ENCODE assay signal across 8 cellular contexts in genomic region chr16:89827383-89828198, GRCh38. TPM values are rescaled to one million over a fixed set of nuclear protein-coding genes. Genes with fewer than 3 reads are reported as not detected.
DNase-seq lines count a peak whose midpoint lies in the region; ATAC-seq, FAIRE-seq and TF ChIP-seq lines count a peak whose summit lies in the region.

No MANE protein-coding gene starts in this region.

- H3K36me3 ChIP-seq in Karpas-422 (ENCODE audit: insufficient read depth, low read length), result no peaks in the 10 kb centered on the region
- H3K36me3 ChIP-seq in K562 (ENCODE audit: control insufficient read depth, insufficient read depth, low read length), result no peaks in the 10 kb centered on the region
- no peaks in the 10 kb centered on the region for H3K36me3 ChIP-seq in skeletal muscle tissue (ENCODE audit: control insufficient read depth in 3 of 3, insufficient read depth in 3 of 3, low read length in 3 of 3)

- H3K9me3 ChIP-seq in Karpas-422 (ENCODE audit: low read length), result no peaks in the 10 kb centered on the region
- no peaks in the 10 kb centered on the region for H3K9me3 ChIP-seq in K562 (replicated peaks; ENCODE audit: control insufficient read depth, insufficient read depth, low read depth, low read length)
- H3K9me3 ChIP-seq in iPS-18c (ENCODE audit: control insufficient read depth, insufficient read depth, low read length), result no peaks in the 10 kb centered on the region
- H3K9me3 ChIP-seq in skeletal muscle tissue (ENCODE audit: control insufficient read depth in 3 of 3, low read length in 3 of 3), result no peaks in the 10 kb centered on the region

- H3K4me3 ChIP-seq in Karpas-422 (ENCODE audit: low read length), result peak overlapping the region; percentile 62; the same call in 1 of the 2 replicates
- H3K4me3 ChIP-seq in K562, result peak overlapping the region; percentile 53
- H3K4me3 ChIP-seq in iPS-18c (ENCODE audit: insufficient read depth, low read depth, low read length), result peak overlapping the region; percentile 77
- H3K4me3 ChIP-seq in skeletal muscle tissue (ENCODE audit: low read length in 3 of 3), result peak overlapping the region; percentile 13 to 43 (median 29)

- H3K9ac ChIP-seq in Karpas-422 (ENCODE audit: low read length) (peak overlapping the region; percentile 62), K562 (ENCODE audit: insufficient read depth in 1 of 2, low read depth in 2 of 2, low read length in 2 of 2) (peak overlapping the region; percentile 48 to 94), skeletal muscle tissue (ENCODE audit: low read depth in 1 of 3, low read length in 3 of 3) (peak overlapping the region in 1 of 3 donors; percentile 25)

- H3K4me1 ChIP-seq in Karpas-422 (ENCODE audit: low read length) (peaks cover 21% of the 10 kb centered on the region), K562 (replicated peaks in 1 of 2; ENCODE audit: control insufficient read depth in 2 of 2, insufficient read depth in 2 of 2, low read length in 2 of 2) (peaks cover 9 to 43% of the 10 kb centered on the region in 2 experiments), skeletal muscle tissue (ENCODE audit: control insufficient read depth in 3 of 3, insufficient read depth in 3 of 3, low read length in 3 of 3) (peaks cover 0 to 5% (median 2%) of the 10 kb centered on the region in 3 donors)

- POLR2A ChIA-PET in K562 (lab: Yijun Ruan, JAX), result interaction anchor here (0.5 to 1.6 kb wide), 5 partner anchors 9 to 46 kb away, joined by 3 to 5 read pairs (median 3); partner anchors contain the start of gene TCF25

- CTCF ChIA-PET in K562 (lab: Yijun Ruan, JAX; ENCODE audit: low intra/inter-chr PET ratio), result no interaction called here

- H4K20me1 ChIP-seq in Karpas-422 (ENCODE audit: insufficient read depth, low read depth, low read length) (0 out of 2 replicates have a peak, but pooled peaks cover 9% of the 10 kb centered on the region), K562 (replicated peaks; ENCODE audit: control insufficient read depth, insufficient read depth, low read length) (0 out of 2 replicates have a peak, but pooled peaks cover 6% of the 10 kb centered on the region)

- in situ Hi-C loops in K562 (cut with MboI), result no loop called here

- BruUV-seq in K562 (replicated peaks; lab: Mats Ljungman, UMichigan), result no TSS peak

- no peaks in the 10 kb centered on the region for H3K9me1 ChIP-seq in K562 (ENCODE audit: control insufficient read depth, insufficient read depth, low read length)

- H3K79me2 ChIP-seq in Karpas-422 (ENCODE audit: low read length), result no peaks in the 10 kb centered on the region
- no peaks in the 10 kb centered on the region for H3K79me2 ChIP-seq in K562 (ENCODE audit: control insufficient read depth, insufficient read depth, low read length)

- TF ChIP-seq POLR2A in K562 (conservative IDR thresholded peaks at IDR 0.05), result no peak

- ATAC-seq in K562, result peak; percentile 70

- H2AFZ ChIP-seq in Karpas-422 (ENCODE audit: low read length) (no peak overlapping the region), K562 (ENCODE audit: low read depth, low read length) (peak overlapping the region; percentile 65)

- DNase-seq in DMS153 treated with DMSO at 0.1 percent for 48 hours (lab: John Stamatoyannopoulos, UW; ENCODE audit: unreplicated experiment), result peak; percentile 23
- DNase-seq in Karpas-422, result no peak
- DNase-seq in K562 (ENCODE audit: extremely low read depth in 1 of 4, low spot score in 3 of 4), result peak in 2 of 4 experiments; percentile 42 to 55
- no peak for DNase-seq in GDM1 (lab: John Stamatoyannopoulos, UW)
- no peak for DNase-seq in NK-92 treated with Interleukin-12 subunit alpha and Interleukin-12 subunit beta, amount 100 ng/mL, for 24 hours (lab: John Stamatoyannopoulos, UW)
- DNase-seq in MV-4-11 (lab: John Stamatoyannopoulos, UW), result no peak

- no peaks in the 10 kb centered on the region for H3K9me2 ChIP-seq in Karpas-422 (replicated peaks; ENCODE audit: insufficient read depth, low read length)

- no peak for TF ChIP-seq EP300 in K562 (IDR thresholded peaks at IDR 0.05; ENCODE audit: low read length)

- WGBS in K562 (ENCODE audit: insufficient coverage, low coverage, missing lambda C conversion rate), result 9% methylated on average over 26 of the region's 43 CpGs

- peak overlapping the region; percentile 69 for H3K4me2 ChIP-seq in Karpas-422 (ENCODE audit: low read depth, low read length, poor library complexity, severe bottlenecking)
- peak overlapping the region; percentile 71 for H3K4me2 ChIP-seq in K562 (ENCODE audit: insufficient read depth, low read length)

- TF ChIP-seq CTCF in K562 (IDR thresholded peaks at IDR 0.05 in 2 of 3, conservative IDR thresholded peaks at IDR 0.05 in 1 of 3; ENCODE audit: insufficient read depth in 2 of 3, low read depth in 1 of 3, low read length in 3 of 3), result no peak

- FAIRE-seq in K562 (lab: Jason Lieb, UNC), result peak; percentile 78

- no peaks in the 10 kb centered on the region for H3K27me3 ChIP-seq in Karpas-422 (ENCODE audit: low read length)
- H3K27me3 ChIP-seq in K562 (ENCODE audit: control insufficient read depth in 2 of 2, insufficient read depth in 2 of 2, low read length in 2 of 2), result no peaks in the 10 kb centered on the region
- H3K27me3 ChIP-seq in skeletal muscle tissue (ENCODE audit: control insufficient read depth in 3 of 3, insufficient read depth in 3 of 3, low read length in 3 of 3), result peaks cover 4 to 39% (median 17%) of the 10 kb centered on the region in 3 donors

- intact Hi-C loops in K562 (cut with micrococcal nuclease), result loop anchor here (1.0 kb wide), 1 partner anchor 9 kb away; no protein-coding TSS in a partner anchor

- no peak for TF ChIP-seq RAD21 in K562 (CRISPR knock-in tag; conservative IDR thresholded peaks at IDR 0.05 in 1 of 2, IDR thresholded peaks at IDR 0.05 in 1 of 2)

- H3K27ac ChIP-seq in Karpas-422 (ENCODE audit: low read length) (no peak overlapping the region), K562 (ENCODE audit: extremely low read depth, low read depth, low read length) (peak overlapping the region; percentile 78), skeletal muscle tissue (ENCODE audit: low read depth, low read length) (no peak overlapping the region)

RNA-seq across cellular contexts. Expression of gene SPIRE2, which starts 0.7 kb away (rescaled TPM):
- total RNA-seq in Karpas-422 (2014; rRNA removed; shearing (Covaris generic); ENCODE audit: low replicate concordance), result 1.0 TPM in 2 replicates
- total RNA-seq in K562 (2011; cell fraction: chromatin; rRNA removed; ENCODE audit: low replicate concordance), result 16.2 and 31.3 TPM in 2 replicates
- 15.7 and 25.0 TPM in 2 replicates for total RNA-seq in K562 (2011; cell fraction: nucleolus; rRNA removed)
- total RNA-seq in K562 (2011; cell fraction: nucleoplasm; rRNA removed), result 13.4 and 13.9 TPM in 2 replicates
- 6.5 and 6.9 TPM in 2 replicates for total RNA-seq in K562 (2014; rRNA removed)
- total RNA-seq in K562 (2014; rRNA removed; fragmentation: Illumina TruSeq; extraction: Trizol), result 2.9 TPM in 2 replicates
- 4.1 and 4.6 TPM in 2 replicates for total RNA-seq in K562 (2015; rRNA removed; fragmentation: Illumina TruSeq; extraction: Trizol)
- 6.9 and 8.9 TPM in 2 replicates for total RNA-seq in K562 (2021)
- 4.7 and 6.0 TPM in 2 replicates for polyA plus RNA-seq in K562 (2011; rRNA removed)
- 4.6 and 8.1 TPM in 2 replicates for polyA plus RNA-seq in K562 (2011; cell fraction: cytosol; rRNA removed)
- polyA plus RNA-seq in K562 (2011; cell fraction: nucleus; rRNA removed), result 19.7 and 32.5 TPM in 2 replicates
- 3.8 and 5.7 TPM in 2 replicates for polyA plus RNA-seq in K562 (2012)
- polyA plus RNA-seq in K562 (2014; fragmentation: Illumina TruSeq; extraction: Trizol), result 3.9 and 4.0 TPM in 2 replicates
- polyA plus RNA-seq in K562 (2014; fragmentation: Nextera tagmentation; extraction: Ambion mirVana), result under 1 TPM; 0.70 to 0.76 TPM
- 5.5 and 7.5 TPM in 2 replicates for polyA plus RNA-seq in K562 (2014; rRNA removed)
- polyA minus RNA-seq in K562 (2011; rRNA and poly(A)+ RNA removed), result 2.1 and 3.5 TPM in 2 replicates
- 4.3 and 7.3 TPM in 2 replicates for polyA minus RNA-seq in K562 (2011; cell fraction: cytosol; rRNA and poly(A)+ RNA removed)
- polyA minus RNA-seq in K562 (2011; cell fraction: nucleus; rRNA and poly(A)+ RNA removed), result 6.5 and 8.2 TPM in 2 replicates
- total RNA-seq in skeletal muscle tissue, result 2.1 TPM

RNA-seq across cellular contexts. Expression of gene FANCA, which starts 11.1 kb away (rescaled TPM):
- total RNA-seq in Karpas-422 (2014; rRNA removed; shearing (Covaris generic); ENCODE audit: low replicate concordance), result 49.3 and 57.3 TPM in 2 replicates
- total RNA-seq in K562 (2011; cell fraction: chromatin; rRNA removed; ENCODE audit: low replicate concordance), result 912 and 1,798 TPM in 2 replicates
- 750 and 775 TPM in 2 replicates for total RNA-seq in K562 (2011; cell fraction: nucleolus; rRNA removed)
- 650 and 708 TPM in 2 replicates for total RNA-seq in K562 (2011; cell fraction: nucleoplasm; rRNA removed)
- total RNA-seq in K562 (2014; rRNA removed), result 53.4 and 72.0 TPM in 2 replicates
- total RNA-seq in K562 (2014; rRNA removed; fragmentation: Illumina TruSeq; extraction: Trizol), result 40.2 and 48.6 TPM in 2 replicates
- 46.4 and 51.6 TPM in 2 replicates for total RNA-seq in K562 (2015; rRNA removed; fragmentation: Illumina TruSeq; extraction: Trizol)
- total RNA-seq in K562 (2021), result 108 and 115 TPM in 2 replicates
- polyA plus RNA-seq in K562 (2011; rRNA removed), result 65.4 and 83.5 TPM in 2 replicates
- 48.3 and 57.4 TPM in 2 replicates for polyA plus RNA-seq in K562 (2011; cell fraction: cytosol; rRNA removed)
- polyA plus RNA-seq in K562 (2011; cell fraction: nucleus; rRNA removed), result 378 and 509 TPM in 2 replicates
- polyA plus RNA-seq in K562 (2012), result 61.8 and 65.9 TPM in 2 replicates
- 72.8 and 78.9 TPM in 2 replicates for polyA plus RNA-seq in K562 (2014; fragmentation: Illumina TruSeq; extraction: Trizol)
- 1 to 10 TPM; 6.9 to 9.3 TPM for polyA plus RNA-seq in K562 (2014; fragmentation: Nextera tagmentation; extraction: Ambion mirVana)
- polyA plus RNA-seq in K562 (2014; rRNA removed), result 114 TPM in 2 replicates
- polyA minus RNA-seq in K562 (2011; rRNA and poly(A)+ RNA removed), result 109 and 120 TPM in 2 replicates
- 54.5 and 57.5 TPM in 2 replicates for polyA minus RNA-seq in K562 (2011; cell fraction: cytosol; rRNA and poly(A)+ RNA removed)
- 197 and 206 TPM in 2 replicates for polyA minus RNA-seq in K562 (2011; cell fraction: nucleus; rRNA and poly(A)+ RNA removed)
- 9.9 TPM for total RNA-seq in skeletal muscle tissue

RNA-seq across cellular contexts. Expression of gene TCF25, which starts 45.8 kb away (rescaled TPM):
- 71.8 and 125 TPM in 2 replicates for total RNA-seq in Karpas-422 (2014; rRNA removed; shearing (Covaris generic); ENCODE audit: low replicate concordance)
- total RNA-seq in K562 (2011; cell fraction: chromatin; rRNA removed; ENCODE audit: low replicate concordance), result 678 and 1,286 TPM in 2 replicates
- total RNA-seq in K562 (2011; cell fraction: nucleolus; rRNA removed), result 495 and 571 TPM in 2 replicates
- 387 and 470 TPM in 2 replicates for total RNA-seq in K562 (2011; cell fraction: nucleoplasm; rRNA removed)
- total RNA-seq in K562 (2014; rRNA removed), result 102 and 110 TPM in 2 replicates
- 37.2 and 38.0 TPM in 2 replicates for total RNA-seq in K562 (2014; rRNA removed; fragmentation: Illumina TruSeq; extraction: Trizol)
- total RNA-seq in K562 (2015; rRNA removed; fragmentation: Illumina TruSeq; extraction: Trizol), result 63.2 and 65.1 TPM in 2 replicates
- 123 and 140 TPM in 2 replicates for total RNA-seq in K562 (2021)
- 83.8 and 123 TPM in 2 replicates for polyA plus RNA-seq in K562 (2011; rRNA removed)
- polyA plus RNA-seq in K562 (2011; cell fraction: cytosol; rRNA removed), result 86.7 and 116 TPM in 2 replicates
- polyA plus RNA-seq in K562 (2011; cell fraction: nucleus; rRNA removed), result 392 and 540 TPM in 2 replicates
- polyA plus RNA-seq in K562 (2012), result 147 and 150 TPM in 2 replicates
- polyA plus RNA-seq in K562 (2014; fragmentation: Illumina TruSeq; extraction: Trizol), result 87.5 and 96.8 TPM in 2 replicates
- 1 to 10 TPM; 9.0 TPM for polyA plus RNA-seq in K562 (2014; fragmentation: Nextera tagmentation; extraction: Ambion mirVana)
- polyA plus RNA-seq in K562 (2014; rRNA removed), result 122 and 154 TPM in 2 replicates
- polyA minus RNA-seq in K562 (2011; rRNA and poly(A)+ RNA removed), result 51.2 and 58.2 TPM in 2 replicates
- 47.2 and 50.0 TPM in 2 replicates for polyA minus RNA-seq in K562 (2011; cell fraction: cytosol; rRNA and poly(A)+ RNA removed)
- polyA minus RNA-seq in K562 (2011; cell fraction: nucleus; rRNA and poly(A)+ RNA removed), result 72.7 and 97.1 TPM in 2 replicates
- total RNA-seq in skeletal muscle tissue, result 121 TPM
